ENCODE assay signal across 11 cellular contexts in the genomic region with DNA sequence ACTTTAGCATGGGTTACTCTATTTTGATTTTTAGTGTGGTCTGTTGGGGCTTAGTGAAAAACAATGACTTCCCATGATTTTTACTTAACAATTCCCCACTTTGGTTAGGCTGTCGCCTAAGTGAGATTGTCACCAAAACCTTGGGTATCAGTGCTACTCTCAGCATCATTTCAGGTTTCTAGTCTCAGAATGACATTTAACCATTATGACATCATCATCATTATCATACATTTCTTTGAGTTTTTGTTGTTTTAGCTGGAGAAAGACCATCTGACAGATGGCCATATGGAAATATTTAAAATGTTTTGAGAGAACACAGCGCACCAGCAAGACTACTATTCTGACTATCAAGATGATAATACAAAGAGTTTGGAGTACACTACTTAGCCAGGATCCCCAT.
"Had no signal": no experiment of that assay in that cellular context is flagged by ENCODE, and none has a peak within 500 bp of the region (broad histone marks: within the 10 kb centered on the region; RNA-seq: fewer than 3 reads in every experiment).

No MANE protein-coding gene starts in this region.

- H3K4me2 ChIP-seq: GM23338 had no signal

- H3K36me3 ChIP-seq: HAP-1 had no signal

- H2AFZ ChIP-seq: GM23248, GM23338 had no signal

- H3K4me3 ChIP-seq: GM23248, GM23338, HAP-1 had no signal

- FAIRE-seq: H1, H54 had no signal

- DNase-seq: GM23248, GOT3, H7, H9, HCEC 1CT, HFFc6 had no signal

- H3K27ac ChIP-seq: GM23248 had no signal

- ATAC-seq: GM23338, HCT116 had no signal

- H3K9ac ChIP-seq: GM23248 had no signal

- H3K9me3 ChIP-seq: HAP-1 had no signal

- H3K4me1 ChIP-seq: HAP-1 had no signal
